ENCODE assay signal across 8 cellular contexts in the genomic region with DNA sequence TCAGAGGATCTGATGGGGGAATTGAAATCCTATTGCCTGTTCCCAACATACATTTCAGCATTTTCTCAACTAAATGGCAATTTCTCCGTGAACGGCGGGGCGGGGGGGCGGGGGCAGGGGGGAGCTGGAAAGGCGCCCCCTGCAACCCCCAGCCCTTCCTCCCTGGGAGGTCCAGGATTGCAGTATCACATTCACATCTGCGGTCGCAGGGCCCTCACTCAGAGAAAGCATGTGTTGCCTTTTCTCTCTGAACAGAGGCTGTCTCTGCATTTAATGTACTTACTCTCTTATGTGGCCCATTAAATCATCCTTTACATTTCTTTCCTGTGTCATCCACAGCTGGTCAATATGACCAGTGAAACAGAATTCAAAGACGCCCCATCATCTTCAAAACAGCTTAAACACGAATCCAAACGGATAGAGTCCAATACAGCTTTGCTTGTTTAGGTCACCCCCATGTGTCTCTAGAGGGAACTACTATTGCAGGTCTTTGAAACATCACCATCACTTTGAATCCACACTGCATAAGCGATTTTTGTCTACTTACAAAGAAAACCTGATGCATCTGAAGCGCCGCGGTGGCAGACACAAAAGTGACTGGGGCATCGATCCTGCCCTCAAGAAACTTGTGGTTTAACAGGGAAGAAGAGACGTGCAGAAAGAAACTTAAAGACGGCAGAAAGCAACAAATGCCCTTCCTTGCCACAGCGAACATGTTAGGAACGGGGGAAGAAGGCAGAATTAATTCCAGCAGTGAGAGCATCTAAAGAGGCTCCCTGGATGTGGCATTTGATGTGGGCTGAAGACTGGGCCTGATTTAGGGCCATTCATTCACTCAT. TPM values are rescaled to one million over a fixed set of nuclear protein-coding genes. Genes with fewer than 3 reads are reported as not detected.
A peak's percentile ranks its signal among the peaks of the same experiment; 100 is the strongest.
DNase-seq lines count a peak whose midpoint lies in the region; ATAC-seq and TF ChIP-seq lines count a peak whose summit lies in the region.

No MANE protein-coding gene starts in this region.

- BruUV-seq in OCI-LY7 (replicated peaks; lab: Mats Ljungman, UMichigan), result no TSS peak

- no peaks in the 10 kb centered on the region for H3K9me2 ChIP-seq in OCI-LY7 (ENCODE audit: insufficient read depth, low read length)

- H2AFZ ChIP-seq in OCI-LY7 (ENCODE audit: low read length), result peak overlapping the region; percentile 61

- H3K27ac Mint-ChIP-seq in activated T-helper 2 cell treated with anti-CD3 and anti-CD28 coated beads, Interferon-gamma antibody, Interleukin-2, Interleukin-4, amounts not matched to agents 10 μg/mL and 5 μg/mL and 100 μg/mL, durations not matched to agents 14 hours and 24 hours and 36 hours, result no peak overlapping the region

- no peaks in the 10 kb centered on the region for H4K20me1 ChIP-seq in OCI-LY7 (ENCODE audit: insufficient read depth, low read length)

- H3K4me3 ChIP-seq in OCI-LY7 (ENCODE audit: low read depth, low read length, poor library complexity, severe bottlenecking), result no peak overlapping the region

- peak; percentile 79 for ATAC-seq in HG02938 (IDR thresholded peaks at IDR 0.05; ENCODE audit: unreplicated experiment)
- ATAC-seq in HG03342 (IDR thresholded peaks at IDR 0.05; ENCODE audit: unreplicated experiment), result no peak

- no peaks in the 10 kb centered on the region for H3K36me3 Mint-ChIP-seq in activated T-helper 2 cell treated with anti-CD3 and anti-CD28 coated beads, Interferon-gamma antibody, Interleukin-2, Interleukin-4, amounts not matched to agents 10 μg/mL and 5 μg/mL and 100 μg/mL, durations not matched to agents 14 hours and 24 hours and 36 hours (ENCODE audit: low read depth)

- peaks cover 8% of the 10 kb centered on the region for H3K9me3 Mint-ChIP-seq in activated T-helper 2 cell treated with anti-CD3 and anti-CD28 coated beads, Interferon-gamma antibody, Interleukin-2, Interleukin-4, amounts not matched to agents 10 μg/mL and 5 μg/mL and 100 μg/mL, durations not matched to agents 14 hours and 24 hours and 36 hours

- H3K27ac ChIP-seq in OCI-LY7 (ENCODE audit: low read depth, low read length, poor library complexity, severe bottlenecking), result peak overlapping the region; percentile 6

- TF ChIP-seq CTCF in AG09319 (IDR thresholded peaks at IDR 0.05; ENCODE audit: low read depth, low read length) (peak; percentile 89), GM12874 (IDR thresholded peaks at IDR 0.05; ENCODE audit: insufficient read depth, low read depth, low read length) (peak; percentile 77), OCI-LY7 (conservative IDR thresholded peaks at IDR 0.05; ENCODE audit: low read length) (peak; percentile 98)

- no peaks in the 10 kb centered on the region for H3K4me1 Mint-ChIP-seq in activated T-helper 2 cell treated with anti-CD3 and anti-CD28 coated beads, Interferon-gamma antibody, Interleukin-2, Interleukin-4, amounts not matched to agents 10 μg/mL and 5 μg/mL and 100 μg/mL, durations not matched to agents 14 hours and 24 hours and 36 hours (ENCODE audit: low read depth)

- CTCF ChIA-PET in OCI-LY7 (lab: Charles Lee; ENCODE audit: unreplicated experiment), result interaction anchor here (0.7 to 1.0 kb wide), 3 partner anchors 49 to 207 kb away, joined by 3 to 4 read pairs (median 4); no protein-coding TSS in a partner anchor

- H3K27me3 Mint-ChIP-seq in activated T-helper 2 cell treated with anti-CD3 and anti-CD28 coated beads, Interferon-gamma antibody, Interleukin-2, Interleukin-4, amounts not matched to agents 10 μg/mL and 5 μg/mL and 100 μg/mL, durations not matched to agents 14 hours and 24 hours and 36 hours (ENCODE audit: low read depth), result peaks cover 39% of the 10 kb centered on the region

- H3K4me3 Mint-ChIP-seq in activated T-helper 2 cell treated with anti-CD3 and anti-CD28 coated beads, Interferon-gamma antibody, Interleukin-2, Interleukin-4, amounts not matched to agents 10 μg/mL and 5 μg/mL and 100 μg/mL, durations not matched to agents 14 hours and 24 hours and 36 hours (ENCODE audit: low read depth), result no peak overlapping the region

- H3K79me2 ChIP-seq in OCI-LY7 (ENCODE audit: insufficient read depth, low read depth, low read length), result no peaks in the 10 kb centered on the region

- intact Hi-C loops in OCI-LY7 (cut with micrococcal nuclease; ENCODE audit: unreplicated experiment), result loop anchor here (1.0 to 2.0 kb wide), 3 partner anchors 40 to 210 kb away; a partner anchor contains a TSS
- intact Hi-C loops in activated T-helper 2 cell treated with anti-CD3 and anti-CD28 coated beads, Interferon-gamma antibody, Interleukin-2, Interleukin-4, amounts not matched to agents 10 μg/mL and 5 μg/mL and 100 μg/mL, durations not matched to agents 14 hours and 24 hours and 36 hours (cut with micrococcal nuclease), result no loop called here

- H3K36me3 ChIP-seq in OCI-LY7 (ENCODE audit: insufficient read depth, low read length), result no peaks in the 10 kb centered on the region

- POLR2A ChIA-PET in OCI-LY7 (lab: Charles Lee), result interaction anchor here (0.6 to 1.2 kb wide), 5 partner anchors 9 to 207 kb away, joined by 3 to 4 read pairs (median 4); no protein-coding TSS in a partner anchor

- H3K9me3 ChIP-seq in OCI-LY7 (ENCODE audit: low read length), result peaks cover 16% of the 10 kb centered on the region; the same call in 1 of the 2 replicates

- 0 out of 2 replicates have a peak overlapping the region, but pooled peaks have one; percentile 20 for H3K4me2 ChIP-seq in OCI-LY7 (ENCODE audit: low read length)

- DNase-seq in AG09319 (ENCODE audit: extremely low read depth, low read depth), result no peak
- DNase-seq in OCI-LY7 (ENCODE audit: low spot score), result peak; percentile 90
- DNase-seq in dermis blood vessel endothelial cell, result peak; percentile 86
- DNase-seq in lung microvascular endothelial cell (ENCODE audit: low read depth in 2 of 2), result peak; percentile 78 to 85
- no peak for DNase-seq in activated T-helper 2 cell treated with anti-CD3 and anti-CD28 coated beads, Interferon-gamma antibody, Interleukin-2, Interleukin-4, amounts not matched to agents 10 μg/mL and 5 μg/mL and 100 μg/mL, durations not matched to agents 14 hours and 24 hours and 36 hours (ENCODE audit: low spot score)

- peaks cover 46% of the 10 kb centered on the region for H3K4me1 ChIP-seq in OCI-LY7 (ENCODE audit: insufficient read depth, low read length, poor library complexity, severe bottlenecking)

RNA-seq across cellular contexts. Expression of a gene that starts 17.0 kb away (rescaled TPM):
- 0.26 TPM in 1 of 2 replicates, not detected in the other for total RNA-seq in OCI-LY7 (2014; rRNA removed; shearing (Covaris generic))
- total RNA-seq in OCI-LY7 (2022) (not detected in 2 replicates), dermis blood vessel endothelial cell (17.4 and 26.0 TPM in 2 replicates), lung microvascular endothelial cell (10.2 and 34.5 TPM in 2 replicates)
- 0.23 TPM in 1 of 2 replicates, not detected in the other for total RNA-seq in activated T-helper 2 cell treated with anti-CD3 and anti-CD28 coated beads, Interferon-gamma antibody, Interleukin-2, Interleukin-4, amounts not matched to agents 10 μg/mL and 5 μg/mL and 100 μg/mL, durations not matched to agents 14 hours and 24 hours and 36 hours

Comparison
In these comparisons a context has a peak if more than half of its experiments do, and no peak if none do; other contexts are left out.
1. DNase-seq: peak in OCI-LY7 (single experiment), dermis blood vessel endothelial cell (single experiment) and lung microvascular endothelial cell (2 of 2); none in AG09319 (single experiment) and activated T-helper 2 cell treated with anti-CD3 and anti-CD28 coated beads, Interferon-gamma antibody, Interleukin-2, Interleukin-4, amounts not matched to agents 10 μg/mL and 5 μg/mL and 100 μg/mL, durations not matched to agents 14 hours and 24 hours and 36 hours (single experiment).
2. Peak in every context shown above with its lines, with median percentiles within 50 percentile points of each other: CTCF ChIP-seq.